In genomic region chr6:21676769-21677168, GRCh38 we compare ENCODE assay signal across 20 cellular contexts.
"Had no signal": no experiment of that assay in that cellular context is flagged by ENCODE, and none has a peak within 500 bp of the region (broad histone marks: within the 10 kb centered on the region; RNA-seq: fewer than 3 reads in every experiment).

No MANE protein-coding gene starts in this region.

- H3K4me1 Mint-ChIP-seq: T-cell had no signal

- ATAC-seq: T-cell had no signal

- H3K27ac Mint-ChIP-seq: T-cell had no signal

- H3K9ac ChIP-seq: SK-N-SH had no signal

- H3K36me3 Mint-ChIP-seq: T-cell had no signal

- H3K9me3 Mint-ChIP-seq: T-cell had no signal

- DNase-seq: Karpas-422, KG1, MV-4-11, NCI-H1048, NCI-H1105, NCI-H1417, NCI-H1436 treated with DMSO at 0.1 percent for 48 hours, NCI-H1694, NCI-H187 treated with DMSO at 0.1 percent for 48 hours, NCI-H2029 treated with DMSO at 0.1 percent for 48 hours, NCI-H2171 treated with DMSO at 0.1 percent for 48 hours, NCI-H345, NCI-H524, NCI-H526 treated with DMSO at 0.1 percent for 48 hours, NCI-H748 treated with DMSO at 0.1 percent for 48 hours, SHP77, SK-N-SH, SW 1271, T-cell had no signal

- H3K4me2 ChIP-seq: SK-N-SH had no signal

- H3K27ac ChIP-seq: RWPE1 had no signal

- H3K9me3 ChIP-seq: SK-N-SH had no signal

- H3K4me3 Mint-ChIP-seq: T-cell had no signal
